Comparison of ENCODE assay signal across 24 cellular contexts in the genomic region with DNA sequence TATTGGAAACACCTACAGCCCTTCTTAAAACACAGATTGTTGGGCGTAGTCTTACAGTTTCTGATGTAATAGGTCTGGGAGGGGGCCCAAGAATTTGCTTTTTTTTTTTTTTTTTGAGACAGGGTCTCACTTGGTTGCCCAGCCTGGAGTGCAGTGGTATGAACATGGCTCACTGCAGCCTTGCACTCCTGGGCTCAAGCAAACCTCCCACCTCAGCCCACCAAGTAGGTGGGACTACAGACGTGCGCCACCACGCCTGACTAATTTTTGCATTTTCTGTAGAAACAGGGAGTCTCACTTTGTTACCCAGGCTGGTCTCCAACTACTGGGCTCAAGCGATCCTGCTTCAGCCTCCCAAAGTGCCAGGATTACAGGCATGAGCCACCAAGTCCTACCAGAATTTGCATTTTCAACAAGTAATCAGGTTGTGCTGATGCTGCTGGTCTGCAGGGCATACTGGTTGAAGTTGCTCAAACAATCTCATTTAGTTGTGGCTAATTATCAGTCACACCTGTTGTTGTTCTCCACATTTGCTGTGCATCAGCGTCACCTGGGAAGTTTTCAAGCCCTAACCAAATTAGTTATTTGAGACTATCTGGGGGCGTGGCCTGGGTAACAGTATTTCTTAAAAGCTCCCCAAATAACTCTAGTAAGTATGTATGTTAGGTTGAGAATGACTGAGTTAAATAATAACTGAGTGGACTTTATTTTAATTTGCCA.
DNase-seq lines count a peak whose midpoint lies in the region; ATAC-seq and TF ChIP-seq lines count a peak whose summit lies in the region.
"Had no signal": no experiment of that assay in that cellular context is flagged by ENCODE, and none has a peak within 500 bp of the region (broad histone marks: within the 10 kb centered on the region; RNA-seq: fewer than 3 reads in every experiment).

No MANE protein-coding gene starts in this region.

- peaks cover 94% of the 10 kb centered on the region for H3F3A ChIP-seq in SU-DHL-6 (ENCODE audit: insufficient read depth)

- H3K4me2 ChIP-seq in SU-DHL-6 (ENCODE audit: low read depth, low read length, poor library complexity, severe bottlenecking) = peak overlapping the region; percentile 97

- H3K9ac ChIP-seq in SU-DHL-6 (ENCODE audit: low read length) = peak overlapping the region; percentile 72

- no peaks in the 10 kb centered on the region for H3K9me2 ChIP-seq in SU-DHL-6 (replicated peaks; ENCODE audit: insufficient read depth, low read length)

- peak; percentile 39 for ATAC-seq in HG03280 (IDR thresholded peaks at IDR 0.05; ENCODE audit: unreplicated experiment)
- no peak for ATAC-seq in GM21737 (IDR thresholded peaks at IDR 0.05; ENCODE audit: unreplicated experiment)
- ATAC-seq: activated CD8-positive, alpha-beta memory T cell treated with anti-CD3 and anti-CD28 coated beads, Interleukin-2, amount 10 ng/mL, durations not matched to agents 7 days and 5 days; gastrocnemius medialis; left lung; stimulated activated effector memory CD8-positive, alpha-beta T cell treated with anti-CD3 and anti-CD28 coated beads, Interleukin-12 subunit alpha, Interleukin-12 subunit beta, amount 100 ng/mL, for 72 hours had no signal

- no peaks in the 10 kb centered on the region for H4K20me1 ChIP-seq in SU-DHL-6 (ENCODE audit: low read depth, low read length)

- peak overlapping the region; percentile 97 for H3K27ac ChIP-seq in SU-DHL-6 (ENCODE audit: low read depth, low read length)
- H3K27ac ChIP-seq: 22Rv1, gastrocnemius medialis, SJSA1, thyroid gland had no signal

- DNase-seq in NCI-H82 (lab: John Stamatoyannopoulos, UW) (peak; percentile 3), NCI-H82 treated with DMSO at 0.1 percent for 48 hours (lab: John Stamatoyannopoulos, UW; ENCODE audit: unreplicated experiment) (no peak), HAP-1 (ENCODE audit: low spot score in 2 of 2) (no peak), NCI-H345 treated with DMSO at 0.1 percent for 48 hours (lab: John Stamatoyannopoulos, UW; ENCODE audit: unreplicated experiment) (no peak)
- no peak for DNase-seq in stimulated activated CD4-positive, alpha-beta T cell treated with anti-CD3 and anti-CD28 coated beads, Interleukin-4, amount 100 ng/mL, for 4 hours
- DNase-seq: activated CD8-positive, alpha-beta memory T cell treated with anti-CD3 and anti-CD28 coated beads, Interleukin-2, amount 10 ng/mL, durations not matched to agents 7 days and 5 days; BE2C; Calu3; gastrocnemius medialis; GDM1; KG1; left lung; NCI-H1092; NCI-H2029 treated with DMSO at 0.1 percent for 48 hours; NCI-H510A treated with DMSO at 0.1 percent for 48 hours; nucleus accumbens; T1000; thyroid gland had no signal

- H3K4me3 ChIP-seq in SU-DHL-6 (ENCODE audit: insufficient read depth, low read length, poor library complexity, severe bottlenecking) (peak overlapping the region; percentile 54), HAP-1 (no peak overlapping the region)
- H3K4me3 ChIP-seq: gastrocnemius medialis, left lung, SJSA1, thyroid gland had no signal

- H2AFZ ChIP-seq in SU-DHL-6 (ENCODE audit: low read depth, low read length, severe bottlenecking) = no peak overlapping the region

- H3K27me3 ChIP-seq in SU-DHL-6 (ENCODE audit: low read length) (no peaks in the 10 kb centered on the region), HAP-1 (ENCODE audit: low read depth) (no peaks in the 10 kb centered on the region)
- H3K27me3 ChIP-seq: BE2C, gastrocnemius medialis, left lung, SJSA1, thyroid gland had no signal

- H3K36me3 ChIP-seq in SU-DHL-6 (ENCODE audit: low read length) (no peaks in the 10 kb centered on the region), HAP-1 (replicated peaks) (no peaks in the 10 kb centered on the region)
- H3K36me3 ChIP-seq: BE2C, gastrocnemius medialis, left lung, SJSA1, thyroid gland had no signal

- H3K4me1 ChIP-seq in HAP-1 = no peaks in the 10 kb centered on the region
- H3K4me1 ChIP-seq: BE2C, gastrocnemius medialis, SJSA1, thyroid gland had no signal

- peaks cover 64% of the 10 kb centered on the region for H3K79me2 ChIP-seq in SU-DHL-6 (ENCODE audit: insufficient read depth, low read length)

- no peaks in the 10 kb centered on the region for H3K9me3 ChIP-seq in SU-DHL-6 (ENCODE audit: insufficient read depth, low read length)
- no peaks in the 10 kb centered on the region for H3K9me3 ChIP-seq in HAP-1
- H3K9me3 ChIP-seq: BE2C, gastrocnemius medialis, left lung, SJSA1, thyroid gland had no signal

- TF ChIP-seq CTCF in SU-DHL-6 (IDR thresholded peaks at IDR 0.05; ENCODE audit: insufficient read depth, low read length, poor library complexity, severe bottlenecking) = no peak

- in situ Hi-C loops in HAP-1 (cut with MboI; ENCODE audit: low sequenced_read_pairs) = no loop called here
